7 cellular contexts compared by ENCODE assay signal in genomic region chr7:67182956-67183750, GRCh38.
A peak's percentile ranks its signal among the peaks of the same experiment; 100 is the strongest.
DNase-seq lines count a peak whose midpoint lies in the region; ATAC-seq and TF ChIP-seq lines count a peak whose summit lies in the region.
"Not testable (repeated sequence)": the region's sequence is repeated elsewhere in the genome, so short reads cannot be mapped to it uniquely, and the experiment has no call there.

No MANE protein-coding gene starts in this region.

- dilution Hi-C loops in mammary epithelial cell (cut with HindIII; ENCODE audit: low sequenced_read_pairs) = not testable (repeated sequence)

- not testable (repeated sequence) for H3K4me1 ChIP-seq in mammary epithelial cell (ENCODE audit: insufficient read depth, low read length); esophagus squamous epithelium

- BruUV-seq in mammary epithelial cell (replicated peaks; lab: Mats Ljungman, UMichigan) = not testable (repeated sequence)

- not testable (repeated sequence) for TF ChIP-seq POLR2A in esophagus squamous epithelium (IDR thresholded peaks at IDR 0.05)

- peak overlapping the region; percentile 59 for H3K27ac ChIP-seq in RWPE1
- not testable (repeated sequence) for H3K27ac ChIP-seq in mammary epithelial cell (ENCODE audit: insufficient read depth, low read depth, low read length)
- H3K27ac ChIP-seq in esophagus squamous epithelium = peak overlapping the region in 3 of 4 donors; percentile 30 to 49 (median 36)

- POLR2A ChIA-PET in RWPE1 (lab: Yijun Ruan, JAX; ENCODE audit: low non-redundant PET) = not testable (repeated sequence)

- intact Hi-C loops in mammary epithelial cell (cut with micrococcal nuclease); esophagus squamous epithelium (cut with DNase I); Right ventricle myocardium inferior (cut with DNase I); left ventricle myocardium superior (cut with micrococcal nuclease): not testable (repeated sequence)

- DNase-seq in A172 (ENCODE audit: low spot score) (peak; percentile 12), HPDE6-E6E7 (ENCODE audit: extremely low spot score) (peak; percentile 21), RWPE1 (ENCODE audit: low spot score) (peak; percentile 60), mammary epithelial cell (peak; percentile 71), left ventricle myocardium superior (peak; percentile 49)
- not testable (repeated sequence) for DNase-seq in esophagus squamous epithelium (lab: John Stamatoyannopoulos, UW); Right ventricle myocardium inferior (ENCODE audit: missing footprints)

- not testable (repeated sequence) for H3K4me3 ChIP-seq in mammary epithelial cell (replicated peaks in 1 of 3; ENCODE audit: insufficient read depth in 1 of 3, low read depth in 2 of 3, low read length in 3 of 3); esophagus squamous epithelium

- ATAC-seq in Right ventricle myocardium inferior (peak; percentile 67), left ventricle myocardium superior (peak; percentile 67)

- in situ Hi-C loops in mammary epithelial cell (cut with MboI; ENCODE audit: low sequenced_read_pairs in 2 of 2) = not testable (repeated sequence)

- H3K9ac ChIP-seq in mammary epithelial cell (ENCODE audit: insufficient read depth, low read length) = not testable (repeated sequence)

- H3K9me3 ChIP-seq in mammary epithelial cell (replicated peaks; ENCODE audit: insufficient read depth, low read length); esophagus squamous epithelium: not testable (repeated sequence)

- H4K20me1 ChIP-seq in mammary epithelial cell (ENCODE audit: insufficient read depth, low read length) = not testable (repeated sequence)

- not testable (repeated sequence) for H3K27me3 ChIP-seq in mammary epithelial cell (ENCODE audit: insufficient read depth, low read length); esophagus squamous epithelium

- 83% methylated on average over 8 of the region's 17 CpGs for WGBS in mammary epithelial cell (ENCODE audit: low coverage, missing lambda C conversion rate)
- 76 to 88% methylated on average over 5 to 12 of the region's 17 CpGs for WGBS in esophagus squamous epithelium, 2 donors

- CTCF ChIA-PET in RWPE1 (lab: Yijun Ruan, JAX); mammary epithelial cell (lab: Charles Lee; ENCODE audit: low non-redundant PET): not testable (repeated sequence)

- H3K4me2 ChIP-seq in mammary epithelial cell (ENCODE audit: insufficient read depth, low read depth, low read length) = not testable (repeated sequence)

- not testable (repeated sequence) for H3K36me3 ChIP-seq in mammary epithelial cell (ENCODE audit: insufficient read depth, low read length); esophagus squamous epithelium

- not testable (repeated sequence) for H2AFZ ChIP-seq in mammary epithelial cell (ENCODE audit: low read depth, low read length)

- TF ChIP-seq CTCF in RWPE1 (conservative IDR thresholded peaks at IDR 0.05; ENCODE audit: low read depth); mammary epithelial cell (conservative IDR thresholded peaks at IDR 0.05 in 1 of 2, IDR thresholded peaks at IDR 0.05 in 1 of 2; ENCODE audit: extremely low read depth in 1 of 2, insufficient read depth in 1 of 2, low read depth in 1 of 2, low read length in 2 of 2); esophagus squamous epithelium (IDR thresholded peaks at IDR 0.05): not testable (repeated sequence)

- H3K79me2 ChIP-seq in mammary epithelial cell (ENCODE audit: insufficient read depth, low read length) = not testable (repeated sequence)
